Comparison of ENCODE assay signal across 7 cellular contexts in the genomic region with DNA sequence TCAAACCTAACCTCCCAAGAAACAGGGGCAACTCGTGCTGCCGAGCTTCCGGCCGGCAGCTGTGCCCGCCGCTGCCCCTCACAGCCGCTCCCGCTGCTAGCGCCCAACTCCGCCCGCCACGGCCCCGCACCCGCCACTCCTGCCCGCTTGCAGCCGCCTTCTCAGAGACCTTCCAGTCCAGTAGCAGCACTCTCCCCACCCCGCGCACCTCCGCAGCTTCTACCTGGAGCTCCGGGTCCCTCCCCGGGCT. TPM values are rescaled to one million over a fixed set of nuclear protein-coding genes. Genes with fewer than 3 reads are reported as not detected.
DNase-seq lines count a peak whose midpoint lies in the region; ATAC-seq, FAIRE-seq and TF ChIP-seq lines count a peak whose summit lies in the region.

No MANE protein-coding gene starts in this region.

- H3K9me3 ChIP-seq in duodenal mucosa (ENCODE audit: control insufficient read depth in 1 of 2, low read length in 2 of 2) = no peaks in the 10 kb centered on the region
- no peaks in the 10 kb centered on the region for H3K9me3 ChIP-seq in naive thymus-derived CD4-positive, alpha-beta T cell (ENCODE audit: control insufficient read depth in 2 of 3, low read length in 3 of 3)

- ATAC-seq in GM18499 (IDR thresholded peaks at IDR 0.05; ENCODE audit: insufficient read depth, unreplicated experiment) = peak; percentile 9
- ATAC-seq in naive thymus-derived CD4-positive, alpha-beta T cell = no peak

- DNase-seq in H54 (ENCODE audit: insufficient read length, low spot score) = peak; percentile 57
- DNase-seq in NCI-H774 (lab: John Stamatoyannopoulos, UW) = peak; percentile 74
- DNase-seq in naive thymus-derived CD4-positive, alpha-beta T cell = no peak
- no peak for DNase-seq in stimulated activated naive CD4-positive, alpha-beta T cell (lab: John Stamatoyannopoulos, UW)
- DNase-seq in dermis blood vessel endothelial cell = no peak

- H3K9ac ChIP-seq in duodenal mucosa (ENCODE audit: low read depth in 1 of 2, low read length in 2 of 2) = peak overlapping the region; percentile 67 to 73

- peak overlapping the region; percentile 89 to 93 for H3K4me3 ChIP-seq in duodenal mucosa (ENCODE audit: low read depth in 1 of 2, low read length in 2 of 2)
- H3K4me3 ChIP-seq in naive thymus-derived CD4-positive, alpha-beta T cell (ENCODE audit: low read length) = peak overlapping the region; percentile 97

- H3K27ac Mint-ChIP-seq in naive thymus-derived CD4-positive, alpha-beta T cell = peak overlapping the region; percentile 92 to 99 (median 98)

- peak; percentile 48 for FAIRE-seq in H54 (lab: Jason Lieb, UNC)

- CTCF ChIA-PET in naive thymus-derived CD4-positive, alpha-beta T cell (lab: Charles Lee) = interaction anchor here (0.5 to 0.6 kb wide), 2 partner anchors 14 to 304 kb away, joined by 3 to 4 read pairs; no protein-coding TSS in a partner anchor

- POLR2A ChIA-PET in naive thymus-derived CD4-positive, alpha-beta T cell (lab: Charles Lee) = interaction anchor here (0.7 to 4.7 kb wide), 15 partner anchors 13 to 370 kb away, joined by 3 to 101 read pairs (median 5); partner anchors contain the start of genes EIF5B, LIPT1, MITD1 and MRPL30

- intact Hi-C loops in naive thymus-derived CD4-positive, alpha-beta T cell (cut with micrococcal nuclease) = loop anchor here (1.0 to 10.0 kb wide), 11 partner anchors 14 to 1144 kb away; partner anchors contain the start of genes LIPT1 (in 2 of the 2), MITD1 (in 2 of the 2), MRPL30 (in 2 of the 2) and TSGA10 (in 2 of the 2)

- H3K4me1 Mint-ChIP-seq in naive thymus-derived CD4-positive, alpha-beta T cell = peaks cover 0 to 31% (median 25%) of the 10 kb centered on the region in 7 donors

- peaks cover 0 to 28% (median 6%) of the 10 kb centered on the region in 11 donors for H3K9me3 Mint-ChIP-seq in naive thymus-derived CD4-positive, alpha-beta T cell

- H3K27me3 ChIP-seq in duodenal mucosa (ENCODE audit: control insufficient read depth in 1 of 2, insufficient read depth in 2 of 2, low read length in 2 of 2) = no peaks in the 10 kb centered on the region
- no peaks in the 10 kb centered on the region for H3K27me3 ChIP-seq in naive thymus-derived CD4-positive, alpha-beta T cell (ENCODE audit: control insufficient read depth in 2 of 2, insufficient read depth in 2 of 2, low read length in 2 of 2)

- peak overlapping the region; percentile 96 for H3K27ac ChIP-seq in duodenal mucosa (ENCODE audit: low read depth, low read length)
- H3K27ac ChIP-seq in naive thymus-derived CD4-positive, alpha-beta T cell (ENCODE audit: low read depth, low read length) = peak overlapping the region; percentile 82

- peak overlapping the region; percentile 90 to 99 (median 97) for H3K4me3 Mint-ChIP-seq in naive thymus-derived CD4-positive, alpha-beta T cell

- H3K27me3 Mint-ChIP-seq in naive thymus-derived CD4-positive, alpha-beta T cell = peaks cover 0 to 41% (median 0%) of the 10 kb centered on the region in 5 donors

- H3K36me3 ChIP-seq in duodenal mucosa (ENCODE audit: control insufficient read depth in 1 of 2, insufficient read depth in 2 of 2, low read length in 2 of 2) = no peaks in the 10 kb centered on the region
- H3K36me3 ChIP-seq in naive thymus-derived CD4-positive, alpha-beta T cell (ENCODE audit: control insufficient read depth in 2 of 3, insufficient read depth in 3 of 3, low read length in 3 of 3) = no peaks in the 10 kb centered on the region

- TF ChIP-seq POLR2A in H54 (IDR thresholded peaks at IDR 0.05; ENCODE audit: low read depth, low read length) = peak; percentile 75; the same call in 1 of the 2 replicates

- peaks cover 2 to 4% of the 10 kb centered on the region in 2 donors for H3K4me1 ChIP-seq in duodenal mucosa (ENCODE audit: control insufficient read depth in 1 of 2, insufficient read depth in 2 of 2, low read length in 2 of 2)
- peaks cover 13% of the 10 kb centered on the region in 2 donors for H3K4me1 ChIP-seq in naive thymus-derived CD4-positive, alpha-beta T cell (ENCODE audit: control insufficient read depth in 2 of 2, insufficient read depth in 2 of 2, low read length in 2 of 2)

- peaks cover 0 to 25% (median 18%) of the 10 kb centered on the region in 5 donors for H3K36me3 Mint-ChIP-seq in naive thymus-derived CD4-positive, alpha-beta T cell

RNA-seq across cellular contexts. Expression of gene C2orf15, which starts 0.7 kb away (rescaled TPM):
- 1 to 10 TPM in 4 of 5 experiments, under 1 TPM in 1; 0.48 to 3.8 (median 3.1) TPM for total RNA-seq in naive thymus-derived CD4-positive, alpha-beta T cell
- 1 to 10 TPM; 7.2 to 7.8 TPM for polyA plus RNA-seq in naive thymus-derived CD4-positive, alpha-beta T cell
- 0.37 TPM in 1 of 2 replicates, not detected in the other for total RNA-seq in dermis blood vessel endothelial cell

RNA-seq across cellular contexts. Expression of gene TSGA10, which starts 14.0 kb away (rescaled TPM):
- 10 to 100 TPM in 3 of 5 experiments, 1 to 10 TPM in 2; 3.5 to 31.7 (median 12.6) TPM for total RNA-seq in naive thymus-derived CD4-positive, alpha-beta T cell
- polyA plus RNA-seq in naive thymus-derived CD4-positive, alpha-beta T cell = 10 to 100 TPM; 18.6 to 29.5 TPM
- total RNA-seq in dermis blood vessel endothelial cell = 1.7 and 2.9 TPM in 2 replicates

RNA-seq across cellular contexts. Expression of gene LIPT1, which starts 14.0 kb away (rescaled TPM):
- total RNA-seq in naive thymus-derived CD4-positive, alpha-beta T cell = 10 to 100 TPM in 4 of 5 experiments, 1 to 10 TPM in 1; 7.7 to 24.1 (median 15.9) TPM
- polyA plus RNA-seq in naive thymus-derived CD4-positive, alpha-beta T cell = 10 to 100 TPM; 21.2 to 28.6 TPM
- total RNA-seq in dermis blood vessel endothelial cell = 6.2 and 7.5 TPM in 2 replicates

RNA-seq across cellular contexts. Expression of gene MITD1, which starts 40.1 kb away (rescaled TPM):
- 10 to 100 TPM; 26.8 to 80.5 (median 73.8) TPM for total RNA-seq in naive thymus-derived CD4-positive, alpha-beta T cell
- polyA plus RNA-seq in naive thymus-derived CD4-positive, alpha-beta T cell = 10 to 100 TPM; 44.6 to 52.2 TPM
- 24.9 and 27.7 TPM in 2 replicates for total RNA-seq in dermis blood vessel endothelial cell

RNA-seq across cellular contexts. Expression of gene MRPL30, which starts 40.2 kb away (rescaled TPM):
- total RNA-seq in naive thymus-derived CD4-positive, alpha-beta T cell = 10 to 100 TPM; 16.1 to 26.0 (median 21.9) TPM
- 10 to 100 TPM; 19.3 to 20.5 TPM for polyA plus RNA-seq in naive thymus-derived CD4-positive, alpha-beta T cell
- 34.5 and 57.7 TPM in 2 replicates for total RNA-seq in dermis blood vessel endothelial cell

Comparison
In these comparisons a context has a peak if more than half of its experiments do, and no peak if none do; other contexts are left out.
1. DNase-seq: peak in H54 (single experiment) and NCI-H774 (single experiment); none in naive thymus-derived CD4-positive, alpha-beta T cell (0 of 9), stimulated activated naive CD4-positive, alpha-beta T cell (0 of 6) and dermis blood vessel endothelial cell (single experiment).